In genomic region chr1:101055623-101056022, GRCh38 we compare ENCODE assay signal across 31 cellular contexts.
"Had no signal": no experiment of that assay in that cellular context is flagged by ENCODE, and none has a peak within 500 bp of the region (broad histone marks: within the 10 kb centered on the region; RNA-seq: fewer than 3 reads in every experiment).

No MANE protein-coding gene starts in this region.

- FAIRE-seq: astrocyte, colon, endothelial cell of umbilical vein, frontal cortex had no signal

- H3K4me3 ChIP-seq: esophagus squamous epithelium had no signal

- H3K27ac ChIP-seq: brain microvascular endothelial cell, epithelial cell of prostate, esophagus squamous epithelium, VCaP had no signal

- H3K27me3 ChIP-seq: brain microvascular endothelial cell, esophagus squamous epithelium had no signal

- H3K27me3 Mint-ChIP-seq: activated CD4-positive, alpha-beta memory T cell treated with anti-CD3 and anti-CD28 coated beads for 36 hours; activated naive CD8-positive, alpha-beta T cell; activated T-cell treated with anti-CD3 and anti-CD28 coated beads, Interleukin-2, amount 50 U/mL, for 24 hours; effector memory CD8-positive, alpha-beta T cell had no signal

- H3K36me3 Mint-ChIP-seq: WTC11 had no signal

- H3K27ac Mint-ChIP-seq: activated CD4-positive, alpha-beta memory T cell treated with anti-CD3 and anti-CD28 coated beads for 36 hours; activated naive CD8-positive, alpha-beta T cell; activated T-cell treated with anti-CD3 and anti-CD28 coated beads, Interleukin-2, amount 50 U/mL, for 24 hours; activated T-cell treated with anti-CD3 and anti-CD28 coated beads, Interleukin-2, amount 50 U/mL, for 72 hours; effector memory CD8-positive, alpha-beta T cell; WTC11 had no signal

- ATAC-seq: activated CD4-positive, CD25-positive, alpha-beta regulatory T cell treated with anti-CD3 and anti-CD28 coated beads, Interleukin-2, amount 50 U/mL, for 24 hours; activated T-cell treated with anti-CD3 and anti-CD28 coated beads, Interleukin-2, amount 50 U/mL, for 72 hours; effector memory CD8-positive, alpha-beta T cell; WTC11 had no signal

- H3K9me3 ChIP-seq: esophagus squamous epithelium had no signal

- DNase-seq: activated CD4-positive, alpha-beta memory T cell treated with anti-CD3 and anti-CD28 coated beads for 36 hours; activated CD4-positive, alpha-beta T cell treated with anti-CD3 and anti-CD28 coated beads for 48 hours; activated CD4-positive, alpha-beta T cell treated with anti-CD3 and anti-CD28 coated beads, Interleukin-2, amount 50 U/mL, for 1 hour; activated CD8-positive, alpha-beta memory T cell treated with anti-CD3 and anti-CD28 coated beads, Interleukin-2, amount 50 U/mL, for 48 hours; activated gamma-delta T cell; activated naive CD4-positive, alpha-beta T cell; activated naive CD4-positive, alpha-beta T cell treated with anti-CD3 and anti-CD28 coated beads, Interleukin-2, amount 50 U/mL, for 16 hours; activated T-cell treated with anti-CD3 and anti-CD28 coated beads for 4 hours; activated T-cell treated with anti-CD3 and anti-CD28 coated beads, Interleukin-2, amount 50 U/mL, for 24 hours; activated T-cell treated with anti-CD3 and anti-CD28 coated beads, Interleukin-2, amount 50 U/mL, for 72 hours; amniotic stem cell; anterior cingulate cortex; brain microvascular endothelial cell; cortex of kidney; dermis blood vessel endothelial cell; effector CD4-positive, alpha-beta T cell; effector memory CD8-positive, alpha-beta T cell; esophagus squamous epithelium; foreskin fibroblast; head of caudate nucleus; T-helper 1 cell; T-helper 2 cell had no signal

- H3K4me1 Mint-ChIP-seq: WTC11 had no signal

- H3K36me3 ChIP-seq: brain microvascular endothelial cell, esophagus squamous epithelium had no signal

- H3K9me3 Mint-ChIP-seq: effector memory CD8-positive, alpha-beta T cell; WTC11 had no signal

- H3K4me3 Mint-ChIP-seq: activated CD4-positive, alpha-beta memory T cell treated with anti-CD3 and anti-CD28 coated beads for 36 hours; activated naive CD8-positive, alpha-beta T cell; activated T-cell treated with anti-CD3 and anti-CD28 coated beads, Interleukin-2, amount 50 U/mL, for 24 hours; activated T-cell treated with anti-CD3 and anti-CD28 coated beads, Interleukin-2, amount 50 U/mL, for 72 hours; effector memory CD8-positive, alpha-beta T cell; WTC11 had no signal

- H3K4me1 ChIP-seq: esophagus squamous epithelium had no signal
